ENCODE assay signal across 20 cellular contexts in genomic region chr7:3866279-3866678, GRCh38.
"Had no signal": no experiment of that assay in that cellular context is flagged by ENCODE, and none has a peak within 500 bp of the region (broad histone marks: within the 10 kb centered on the region; RNA-seq: fewer than 3 reads in every experiment).

No MANE protein-coding gene starts in this region.

- H3K9me3 ChIP-seq: body of pancreas, left ventricle myocardium inferior, SK-N-SH, tibial artery had no signal

- DNase-seq: activated CD4-positive, alpha-beta memory T cell treated with anti-CD3 and anti-CD28 coated beads for 36 hours; activated CD4-positive, alpha-beta T cell treated with anti-CD3 and anti-CD28 coated beads for 48 hours; activated naive CD4-positive, alpha-beta T cell treated with anti-CD3 and anti-CD28 coated beads, Interleukin-2, amount 10 ng/mL, durations not matched to agents 7 days and 5 days; activated T-cell treated with anti-CD3 and anti-CD28 coated beads, Interleukin-2, amount 50 U/mL, for 48 hours; amygdala; caudate nucleus; dermis blood vessel endothelial cell; immature natural killer cell; kidney glomerular epithelial cell; left ventricle myocardium inferior; midbrain; posterior cingulate gyrus; SK-N-SH; stimulated activated CD4-positive, alpha-beta T cell treated with anti-CD3 and anti-CD28 coated beads, Interleukin-4, amount 100 ng/mL, for 24 hours; stimulated activated naive CD8-positive, alpha-beta T cell treated with anti-CD3 and anti-CD28 coated beads, Interleukin-15, Interleukin-2, amounts not matched to agents 100 U/mL and 50 U/mL, for 24 hours; substantia nigra had no signal

- H3K4me2 ChIP-seq: hepatocyte, SK-N-SH had no signal

- H3K79me2 ChIP-seq: hepatocyte had no signal

- H3K27ac ChIP-seq: body of pancreas, hepatocyte, left ventricle myocardium inferior, tibial artery had no signal

- H3K4me1 ChIP-seq: body of pancreas had no signal

- H3K4me1 Mint-ChIP-seq: activated naive CD4-positive, alpha-beta T cell treated with anti-CD3 and anti-CD28 coated beads, Interleukin-2, amount 10 ng/mL, durations not matched to agents 7 days and 5 days; immature natural killer cell had no signal

- H3K36me3 Mint-ChIP-seq: activated CD4-positive, alpha-beta memory T cell treated with anti-CD3 and anti-CD28 coated beads for 36 hours; activated naive CD4-positive, alpha-beta T cell treated with anti-CD3 and anti-CD28 coated beads, Interleukin-2, amount 10 ng/mL, durations not matched to agents 7 days and 5 days; immature natural killer cell had no signal

- H3K27ac Mint-ChIP-seq: activated CD4-positive, alpha-beta memory T cell treated with anti-CD3 and anti-CD28 coated beads for 36 hours; activated naive CD4-positive, alpha-beta T cell treated with anti-CD3 and anti-CD28 coated beads, Interleukin-2, amount 10 ng/mL, durations not matched to agents 7 days and 5 days; immature natural killer cell had no signal

- ATAC-seq: body of pancreas; stimulated activated naive CD8-positive, alpha-beta T cell treated with anti-CD3 and anti-CD28 coated beads, Interleukin-15, Interleukin-2, amounts not matched to agents 100 U/mL and 50 U/mL, for 24 hours had no signal

- H3K4me3 Mint-ChIP-seq: activated CD4-positive, alpha-beta memory T cell treated with anti-CD3 and anti-CD28 coated beads for 36 hours; activated naive CD4-positive, alpha-beta T cell treated with anti-CD3 and anti-CD28 coated beads, Interleukin-2, amount 10 ng/mL, durations not matched to agents 7 days and 5 days; immature natural killer cell; neural crest cell had no signal

- H3K36me3 ChIP-seq: left ventricle myocardium inferior, tibial artery had no signal

- H3K4me3 ChIP-seq: body of pancreas, hepatocyte, left ventricle myocardium inferior, tibial artery had no signal

- H3K27me3 Mint-ChIP-seq: activated naive CD4-positive, alpha-beta T cell treated with anti-CD3 and anti-CD28 coated beads, Interleukin-2, amount 10 ng/mL, durations not matched to agents 7 days and 5 days had no signal

- H2AFZ ChIP-seq: hepatocyte had no signal

- H3K9me3 Mint-ChIP-seq: activated CD4-positive, alpha-beta memory T cell treated with anti-CD3 and anti-CD28 coated beads for 36 hours; activated naive CD4-positive, alpha-beta T cell treated with anti-CD3 and anti-CD28 coated beads, Interleukin-2, amount 10 ng/mL, durations not matched to agents 7 days and 5 days; immature natural killer cell had no signal

- H3K9ac ChIP-seq: SK-N-SH had no signal

- H3K27me3 ChIP-seq: body of pancreas, hepatocyte, tibial artery had no signal
